Comparison of ENCODE assay signal across 8 cellular contexts in genomic region chr19:2032296-2032941, GRCh38. TPM values are rescaled to one million over a fixed set of nuclear protein-coding genes. Genes with fewer than 3 reads are reported as not detected.
DNase-seq lines count a peak whose midpoint lies in the region; ATAC-seq and TF ChIP-seq lines count a peak whose summit lies in the region.

No MANE protein-coding gene starts in this region.

- H3K9ac ChIP-seq in skeletal muscle satellite cell (ENCODE audit: low read depth, low read length), result peak overlapping the region; percentile 71

- no peaks in the 10 kb centered on the region for H3K27me3 Mint-ChIP-seq in progenitor cell of endocrine pancreas

- H3K27ac Mint-ChIP-seq in progenitor cell of endocrine pancreas, result no peak overlapping the region

- DNase-seq in CMK (ENCODE audit: low read depth) (peak; percentile 78), RWPE2 (ENCODE audit: low spot score) (peak; percentile 90), breast epithelium (ENCODE audit: low spot score in 2 of 2) (peak; percentile 99), iris pigment epithelial cell (ENCODE audit: low read depth) (peak; percentile 84), progenitor cell of endocrine pancreas (ENCODE audit: low spot score, unreplicated experiment) (no peak), NCI-H1930 (lab: John Stamatoyannopoulos, UW) (no peak)

- H3K4me3 Mint-ChIP-seq in progenitor cell of endocrine pancreas (ENCODE audit: low read depth), result no peak overlapping the region

- peak; percentile 12; the same call in 1 of the 2 replicates for TF ChIP-seq RAD21 in Ishikawa (IDR thresholded peaks at IDR 0.05; ENCODE audit: low read depth)

- TF ChIP-seq POLR2A in breast epithelium (IDR thresholded peaks at IDR 0.05), result no peak

- no peak overlapping the region for H3K4me3 ChIP-seq in RWPE2 (ENCODE audit: severe bottlenecking)
- H3K4me3 ChIP-seq in breast epithelium, result peak overlapping the region in 2 of 3 donors; percentile 23 to 30
- peak overlapping the region; percentile 64 for H3K4me3 ChIP-seq in skeletal muscle satellite cell (ENCODE audit: low read length)

- H3K27me3 ChIP-seq in RWPE2 (ENCODE audit: insufficient read depth, poor library complexity, severe bottlenecking), result no peaks in the 10 kb centered on the region
- H3K27me3 ChIP-seq in breast epithelium, result no peaks in the 10 kb centered on the region
- H3K27me3 ChIP-seq in skeletal muscle satellite cell (ENCODE audit: control insufficient read depth, insufficient read depth, low read length), result no peaks in the 10 kb centered on the region

- TF ChIP-seq CTCF in RWPE2 (IDR thresholded peaks at IDR 0.05; ENCODE audit: poor library complexity, severe bottlenecking) (no peak), breast epithelium (IDR thresholded peaks at IDR 0.05) (no peak), progenitor cell of endocrine pancreas (IDR thresholded peaks at IDR 0.05; ENCODE audit: unreplicated experiment) (no peak)

- TF ChIP-seq EP300 in Ishikawa (IDR thresholded peaks at IDR 0.05; ENCODE audit: borderline replicate concordance), result peak; percentile 80

- H3K4me2 ChIP-seq in skeletal muscle satellite cell (ENCODE audit: low read length), result peak overlapping the region; percentile 86

- intact Hi-C loops in breast epithelium (cut with DNase I; ENCODE audit: low total_unique reads), result no loop called here

- peaks cover 14% of the 10 kb centered on the region for H3K4me1 ChIP-seq in RWPE2 (ENCODE audit: insufficient read depth, poor library complexity, severe bottlenecking)
- peaks cover 6 to 27% of the 10 kb centered on the region in 2 donors for H3K4me1 ChIP-seq in breast epithelium
- H3K4me1 ChIP-seq in skeletal muscle satellite cell (ENCODE audit: control insufficient read depth, insufficient read depth, low read length), result peaks cover 27% of the 10 kb centered on the region

- peak overlapping the region; percentile 91 for H3K27ac ChIP-seq in RWPE2 (ENCODE audit: poor library complexity, severe bottlenecking)
- H3K27ac ChIP-seq in breast epithelium, result peak overlapping the region; percentile 92 to 93

- peaks cover 3% of the 10 kb centered on the region for H3K9me3 Mint-ChIP-seq in progenitor cell of endocrine pancreas (ENCODE audit: low read depth)

- no peaks in the 10 kb centered on the region for H3K36me3 Mint-ChIP-seq in progenitor cell of endocrine pancreas (ENCODE audit: insufficient read depth)

- H3K4me1 Mint-ChIP-seq in progenitor cell of endocrine pancreas (ENCODE audit: low read depth), result no peaks in the 10 kb centered on the region

- H3K36me3 ChIP-seq in RWPE2 (ENCODE audit: low read depth) (no peaks in the 10 kb centered on the region), breast epithelium (no peaks in the 10 kb centered on the region), skeletal muscle satellite cell (ENCODE audit: insufficient read depth, low read length) (no peaks in the 10 kb centered on the region)

- H3K9me3 ChIP-seq in RWPE2 (ENCODE audit: severe bottlenecking), result no peaks in the 10 kb centered on the region
- peaks cover 7 to 10% of the 10 kb centered on the region in 2 donors for H3K9me3 ChIP-seq in breast epithelium
- peaks cover 8% of the 10 kb centered on the region for H3K9me3 ChIP-seq in skeletal muscle satellite cell (replicated peaks; ENCODE audit: low read length)

- ATAC-seq in RWPE2 (ENCODE audit: low read depth), result peak; percentile 71

TF ChIP-seq in Ishikawa, 13 proteins besides CTCF, POLR2A, EP300 and RAD21:
- TF ChIP-seq TCF12 (IDR thresholded peaks at IDR 0.05; ENCODE audit: low read depth) (peak; percentile 90), CEBPB (IDR thresholded peaks at IDR 0.05) (no peak), MAX (IDR thresholded peaks at IDR 0.05) (peak; percentile 67), YY1 (IDR thresholded peaks at IDR 0.05; ENCODE audit: low read depth) (0 out of 2 replicates have a peak, but pooled peaks have one; percentile 19), CREB1 (IDR thresholded peaks at IDR 0.05; ENCODE audit: low read depth) (no peak), USF1 (IDR thresholded peaks at IDR 0.05) (peak; percentile 3; the same call in 1 of the 2 replicates), NFIC (IDR thresholded peaks at IDR 0.05) (peak; percentile 93)

RNA-seq across cellular contexts. Expression of gene BTBD2, which starts 16.9 kb away (rescaled TPM):
- 10 to 100 TPM; 52.0 to 67.2 (median 54.4) TPM for total RNA-seq in breast epithelium
- 58.6 and 59.8 TPM in 2 replicates for total RNA-seq in skeletal muscle satellite cell (2012; rRNA removed)
- 115 and 125 TPM in 2 replicates for total RNA-seq in progenitor cell of endocrine pancreas

RNA-seq across cellular contexts. Expression of gene MKNK2, which starts 18.6 kb away (rescaled TPM):
- total RNA-seq in breast epithelium (100 to 1,000 TPM in 1 of 3 donors, 10 to 100 TPM in 2; 94.7 to 170 (median 97.0) TPM), progenitor cell of endocrine pancreas (145 and 163 TPM in 2 replicates)
- total RNA-seq in skeletal muscle satellite cell (2012; rRNA removed), result 58.8 and 84.7 TPM in 2 replicates

Comparison
In these comparisons a context has a peak if more than half of its experiments do, and no peak if none do; other contexts are left out.
1. DNase-seq: peak in CMK (single experiment), RWPE2 (single experiment), breast epithelium (2 of 2) and iris pigment epithelial cell (single experiment); none in progenitor cell of endocrine pancreas (single experiment) and NCI-H1930 (0 of 2).